In the genomic region with DNA sequence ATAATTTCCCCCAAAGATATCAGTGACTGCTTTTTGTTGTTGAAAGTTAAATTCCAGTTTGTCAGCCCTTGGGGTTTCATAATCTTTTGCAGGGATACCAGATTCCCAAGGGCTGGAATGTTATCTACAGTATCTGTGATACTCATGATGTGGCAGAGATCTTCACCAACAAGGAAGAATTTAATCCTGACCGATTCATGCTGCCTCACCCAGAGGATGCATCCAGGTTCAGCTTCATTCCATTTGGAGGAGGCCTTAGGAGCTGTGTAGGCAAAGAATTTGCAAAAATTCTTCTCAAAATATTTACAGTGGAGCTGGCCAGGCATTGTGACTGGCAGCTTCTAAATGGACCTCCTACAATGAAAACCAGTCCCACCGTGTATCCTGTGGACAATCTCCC, we compare ENCODE assay signal across 17 cellular contexts. TPM values are rescaled to one million over a fixed set of nuclear protein-coding genes. Genes with fewer than 3 reads are reported as not detected.
"Had no signal": no experiment of that assay in that cellular context is flagged by ENCODE, and none has a peak within 500 bp of the region (broad histone marks: within the 10 kb centered on the region; RNA-seq: fewer than 3 reads in every experiment).

No MANE protein-coding gene starts in this region.

- H3K9me3 ChIP-seq: heart left ventricle, left lung, transverse colon had no signal

- DNase-seq: activated CD4-positive, alpha-beta T cell treated with anti-CD3 and anti-CD28 coated beads, Interleukin-2, amount 50 U/mL, for 1 hour; activated CD8-positive, alpha-beta memory T cell treated with anti-CD3 and anti-CD28 coated beads for 24 hours; activated naive CD4-positive, alpha-beta T cell; anterior cingulate cortex; effector memory CD8-positive, alpha-beta T cell; heart left ventricle; left lung; mammary epithelial cell; naive thymus-derived CD8-positive, alpha-beta T cell; occipital lobe; right cardiac atrium; small intestine; stimulated activated naive CD8-positive, alpha-beta T cell treated with anti-CD3 and anti-CD28 coated beads, Interleukin-15, Interleukin-2, amounts not matched to agents 100 U/mL and 50 U/mL, for 24 hours; transverse colon had no signal

- H3K36me3 ChIP-seq: heart left ventricle, left lung, transverse colon had no signal

- H3K4me3 ChIP-seq: heart left ventricle, left lung, transverse colon had no signal

- H3K27ac ChIP-seq: heart left ventricle, left lung, transverse colon had no signal

RNA-seq across cellular contexts. Expression of a gene that starts 3.2 kb away (rescaled TPM):
- total RNA-seq: epithelial cell of proximal tubule; heart left ventricle; mammary epithelial cell; mucosa of gallbladder; naive thymus-derived CD8-positive, alpha-beta T cell; right cardiac atrium; transverse colon had no signal
- polyA plus RNA-seq: heart left ventricle; keratinocyte; mammary epithelial cell; naive thymus-derived CD8-positive, alpha-beta T cell; right cardiac atrium had no signal

RNA-seq across cellular contexts. Expression of a gene that starts 16.3 kb away (rescaled TPM):
- total RNA-seq: mammary epithelial cell, transverse colon had no signal
- polyA plus RNA-seq: heart left ventricle; keratinocyte; naive thymus-derived CD8-positive, alpha-beta T cell had no signal
